In genomic region chr17:36188891-36189306, GRCh38 we compare ENCODE assay signal across 8 cellular contexts. TPM values are rescaled to one million over a fixed set of nuclear protein-coding genes. Genes with fewer than 3 reads are reported as not detected.
DNase-seq lines count a peak whose midpoint lies in the region; ATAC-seq and TF ChIP-seq lines count a peak whose summit lies in the region.

No MANE protein-coding gene starts in this region.

- H3K36me3 ChIP-seq in left lung (no peaks in the 10 kb centered on the region), uterus (no peaks in the 10 kb centered on the region)

- no peak for TF ChIP-seq POLR2A in uterus (IDR thresholded peaks at IDR 0.05)

- TF ChIP-seq CTCF in GM13976 (IDR thresholded peaks at IDR 0.05; ENCODE audit: borderline replicate concordance, control extremely low read depth, extremely low read depth, insufficient read depth, missing control alignments) (no peak), left lung (IDR thresholded peaks at IDR 0.05) (no peak), uterus (IDR thresholded peaks at IDR 0.05) (no peak)

- in situ Hi-C loops in GM13976 (cut with MboI; ENCODE audit: low sequenced_read_pairs, unreplicated experiment) = no loop called here

- H3K9me3 ChIP-seq in left lung (no peaks in the 10 kb centered on the region), uterus (no peaks in the 10 kb centered on the region)

- peak; percentile 46 for DNase-seq in GM13976 (ENCODE audit: low spot score)
- DNase-seq in OCI-M1 (lab: John Stamatoyannopoulos, UW) = peak; percentile 69
- DNase-seq in left lung = no peak
- no peak for DNase-seq in HUDEP-2 (lab: John Stamatoyannopoulos, UW; ENCODE audit: unreplicated experiment in 76 of 76)
- DNase-seq in uterus = no peak
- no peak for DNase-seq in NCI-H1092 treated with DMSO at 0.1 percent for 48 hours (lab: John Stamatoyannopoulos, UW)

- H3K27ac ChIP-seq in left lung (peak overlapping the region in 1 of 2 donors; percentile 82), uterus (no peak overlapping the region)

- H3K4me3 ChIP-seq in left lung (no peak overlapping the region), uterus (no peak overlapping the region)

- H3K4me1 ChIP-seq in left lung (peaks cover 0 to 70% of the 10 kb centered on the region in 2 donors), uterus (peaks cover 0 to 2% of the 10 kb centered on the region in 2 donors)

- intact Hi-C loops in left lung (cut with DNase I) = no loop called here
- intact Hi-C loops in uterus (cut with DNase I; ENCODE audit: low total_unique reads) = no loop called here

- peaks cover 0 to 30% of the 10 kb centered on the region in 2 donors for H3K27me3 ChIP-seq in left lung
- H3K27me3 ChIP-seq in uterus = no peaks in the 10 kb centered on the region

- ATAC-seq in HG02588 (IDR thresholded peaks at IDR 0.05; ENCODE audit: unreplicated experiment) (peak; percentile 56), left lung (peak; percentile 73), HG03571 (IDR thresholded peaks at IDR 0.05; ENCODE audit: unreplicated experiment) (no peak)

RNA-seq across cellular contexts. Expression of gene CCL3L1, which starts 7.7 kb away (rescaled TPM):
- total RNA-seq in left lung (10 to 100 TPM in 1 of 2 donors, under 1 TPM in 1; 0.38 to 11.7 TPM), uterus (1 to 10 TPM in 1 of 4 donors, not detected in 3; 2.3 TPM)

RNA-seq across cellular contexts. Expression of gene TBC1D3B, which starts 12.5 kb away (rescaled TPM):
- total RNA-seq in left lung = 1 to 10 TPM; 6.7 to 8.8 TPM
- total RNA-seq in uterus = 10 to 100 TPM in 1 of 4 donors, not detected in 3; 10.9 TPM

RNA-seq across cellular contexts. Expression of gene CCL4L2, which starts 22.0 kb away (rescaled TPM):
- total RNA-seq in left lung (10 to 100 TPM in 1 of 2 donors, 1 to 10 TPM in 1; 1.9 to 37.6 TPM), uterus (1 to 10 TPM in 1 of 4 donors, not detected in 3; 6.7 TPM)

Comparison
In these comparisons a context has a peak if more than half of its experiments do, and no peak if none do; other contexts are left out.
1. DNase-seq: peak in GM13976 (single experiment) and OCI-M1 (single experiment); none in left lung (0 of 2), HUDEP-2 (0 of 76), uterus (0 of 2) and NCI-H1092 treated with DMSO at 0.1 percent for 48 hours (single experiment).